In genomic region chr10:114519756-114520288, GRCh38 we compare ENCODE assay signal across 1 cellular context.
TF ChIP-seq lines count a peak whose summit lies in the region.

No MANE protein-coding gene starts in this region.

TF ChIP-seq in IMR-90, 13 proteins besides CTCF, POLR2A, EP300 and RAD21:
- TF ChIP-seq CHD1 (IDR thresholded peaks at IDR 0.05; ENCODE audit: low read depth, low read length) (no peak), CEBPB (IDR thresholded peaks at IDR 0.05; ENCODE audit: low read depth, low read length) (no peak), MXI1 (IDR thresholded peaks at IDR 0.05; ENCODE audit: borderline replicate concordance, low read depth, low read length) (no peak), RFX5 (IDR thresholded peaks at IDR 0.05; ENCODE audit: low read depth, low read length) (no peak)
